In the genomic region with DNA sequence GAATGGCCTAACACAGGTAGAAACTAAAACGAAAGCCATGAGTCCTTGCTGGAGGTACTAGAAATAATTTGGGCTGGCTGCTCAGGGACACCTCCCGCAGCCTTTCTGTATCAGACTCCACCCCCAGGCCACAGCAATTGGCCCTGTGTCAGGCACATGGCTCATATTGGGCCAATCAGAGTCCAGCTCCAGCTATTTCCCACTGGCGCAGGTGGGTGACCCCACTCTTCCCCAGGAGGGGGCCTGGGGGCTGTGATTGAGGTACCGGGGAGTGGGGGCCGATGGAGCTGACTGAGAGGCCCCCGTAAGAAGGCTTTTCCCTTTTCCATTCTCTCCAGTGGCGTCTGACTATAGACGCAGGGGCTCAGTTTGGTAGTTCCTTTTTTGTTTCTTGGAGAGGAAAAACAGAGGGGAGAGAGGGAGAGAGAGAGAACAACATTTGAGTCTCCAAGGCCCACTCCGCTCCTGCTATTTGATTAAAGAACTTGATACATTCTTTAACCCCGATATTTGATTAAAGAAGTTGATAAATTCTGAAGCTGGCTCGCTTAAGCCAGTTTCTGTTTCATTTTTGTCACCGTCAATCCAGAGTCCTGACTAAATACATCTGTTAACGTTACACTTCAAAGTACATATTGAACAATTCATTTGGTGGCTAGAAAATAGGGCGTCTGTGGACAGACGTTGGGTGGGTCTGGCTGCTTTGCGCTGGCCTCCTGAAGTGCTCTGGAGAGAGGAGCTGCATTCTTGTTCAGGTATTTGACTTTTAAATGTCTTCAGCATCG, we compare ENCODE assay signal across 9 cellular contexts. TPM values are rescaled to one million over a fixed set of nuclear protein-coding genes. Genes with fewer than 3 reads are reported as not detected.
DNase-seq lines count a peak whose midpoint lies in the region; ATAC-seq and TF ChIP-seq lines count a peak whose summit lies in the region.
"Had no signal": no experiment of that assay in that cellular context is flagged by ENCODE, and none has a peak within 500 bp of the region (broad histone marks: within the 10 kb centered on the region; RNA-seq: fewer than 3 reads in every experiment).

No MANE protein-coding gene starts in this region.

- POLR2A ChIA-PET in activated CD4-positive, alpha-beta T cell treated with anti-CD3 and anti-CD28 coated beads for 36 hours (lab: Charles Lee), result interaction anchor here (0.8 kb wide), 1 partner anchor 280 kb away, joined by 3 read pairs; no protein-coding TSS in a partner anchor

- H3K36me3 Mint-ChIP-seq in activated CD4-positive, alpha-beta T cell treated with anti-CD3 and anti-CD28 coated beads for 36 hours (ENCODE audit: low read depth), result no peaks in the 10 kb centered on the region
- no peaks in the 10 kb centered on the region for H3K36me3 Mint-ChIP-seq in effector memory CD8-positive, alpha-beta T cell (ENCODE audit: insufficient read depth)
- no peaks in the 10 kb centered on the region for H3K36me3 Mint-ChIP-seq in type B pancreatic cell

- H3K4me1 Mint-ChIP-seq in activated CD4-positive, alpha-beta T cell treated with anti-CD3 and anti-CD28 coated beads for 36 hours, result peaks cover 7% of the 10 kb centered on the region
- H3K4me1 Mint-ChIP-seq in effector memory CD8-positive, alpha-beta T cell (ENCODE audit: low read depth in 2 of 2), result peaks cover 7 to 11% of the 10 kb centered on the region in 2 donors
- H3K4me1 Mint-ChIP-seq in type B pancreatic cell (ENCODE audit: unreplicated experiment), result no peaks in the 10 kb centered on the region

- H3K27ac Mint-ChIP-seq in activated CD4-positive, alpha-beta T cell treated with anti-CD3 and anti-CD28 coated beads for 36 hours, result no peak overlapping the region
- H3K27ac Mint-ChIP-seq in effector memory CD8-positive, alpha-beta T cell, result peak overlapping the region; percentile 81 to 95
- H3K27ac Mint-ChIP-seq in type B pancreatic cell, result no peak overlapping the region

- H3K27me3 Mint-ChIP-seq in activated CD4-positive, alpha-beta T cell treated with anti-CD3 and anti-CD28 coated beads for 36 hours, result peaks cover 22% of the 10 kb centered on the region
- H3K27me3 Mint-ChIP-seq in effector memory CD8-positive, alpha-beta T cell, result peaks cover 33 to 57% of the 10 kb centered on the region in 2 donors
- peaks cover 31% of the 10 kb centered on the region for H3K27me3 Mint-ChIP-seq in type B pancreatic cell

- ATAC-seq in GM21390 (IDR thresholded peaks at IDR 0.05; ENCODE audit: unreplicated experiment) (peak; percentile 70), GM21619 (IDR thresholded peaks at IDR 0.05; ENCODE audit: unreplicated experiment) (no peak)
- peak; percentile 88 for ATAC-seq in activated CD4-positive, alpha-beta T cell treated with anti-CD3 and anti-CD28 coated beads for 36 hours
- ATAC-seq in effector memory CD8-positive, alpha-beta T cell (replicated peaks), result peak; percentile 95

- peak; percentile 43 for DNase-seq in activated CD4-positive, alpha-beta T cell treated with anti-CD3 and anti-CD28 coated beads for 36 hours
- peak; percentile 13 to 24 (median 22) for DNase-seq in effector memory CD8-positive, alpha-beta T cell
- peak; percentile 21 for DNase-seq in stimulated activated naive CD4-positive, alpha-beta T cell treated with Interleukin-2 at 50 U/mL for 16 hours (lab: John Stamatoyannopoulos, UW)
- DNase-seq in HPDE6-E6E7 (ENCODE audit: extremely low spot score), result no peak
- DNase-seq in type B pancreatic cell (ENCODE audit: extremely low spot score, unreplicated experiment), result no peak
- DNase-seq in mucosa of gallbladder (ENCODE audit: low spot score), result no peak

- CTCF ChIA-PET in activated CD4-positive, alpha-beta T cell treated with anti-CD3 and anti-CD28 coated beads for 36 hours (lab: Charles Lee), result interaction anchor here (0.6 kb wide), 1 partner anchor 40 kb away, joined by 3 read pairs; no protein-coding TSS in a partner anchor

- H3K4me3 Mint-ChIP-seq in activated CD4-positive, alpha-beta T cell treated with anti-CD3 and anti-CD28 coated beads for 36 hours, result peak overlapping the region; percentile 62
- peak overlapping the region; percentile 84 to 89 for H3K4me3 Mint-ChIP-seq in effector memory CD8-positive, alpha-beta T cell
- no peak overlapping the region for H3K4me3 Mint-ChIP-seq in type B pancreatic cell

- no peak for TF ChIP-seq CTCF in type B pancreatic cell (conservative IDR thresholded peaks at IDR 0.05)

- intact Hi-C loops in activated CD4-positive, alpha-beta T cell treated with anti-CD3 and anti-CD28 coated beads for 36 hours (cut with DNase I, micrococcal nuclease), result no loop called here

- peaks cover 2% of the 10 kb centered on the region for H3K9me3 Mint-ChIP-seq in activated CD4-positive, alpha-beta T cell treated with anti-CD3 and anti-CD28 coated beads for 36 hours (ENCODE audit: low read depth)
- no peaks in the 10 kb centered on the region for H3K9me3 Mint-ChIP-seq in effector memory CD8-positive, alpha-beta T cell
- no peaks in the 10 kb centered on the region for H3K9me3 Mint-ChIP-seq in type B pancreatic cell

RNA-seq across cellular contexts. Expression of a gene that starts 26.3 kb away (rescaled TPM):
- not detected for total RNA-seq in activated CD4-positive, alpha-beta T cell treated with anti-CD3 and anti-CD28 coated beads for 36 hours
- total RNA-seq in type B pancreatic cell (ENCODE audit: low replicate concordance), result 1.5 and 2.2 TPM in 2 replicates
- 8.2 TPM for total RNA-seq in mucosa of gallbladder
- total RNA-seq: SK-MEL-5 had no signal

RNA-seq across cellular contexts. Expression of a gene that starts 38.0 kb away (rescaled TPM):
- total RNA-seq in activated CD4-positive, alpha-beta T cell treated with anti-CD3 and anti-CD28 coated beads for 36 hours, result not detected
- total RNA-seq in type B pancreatic cell (ENCODE audit: low replicate concordance), result 5.5 and 11.3 TPM in 2 replicates
- total RNA-seq in mucosa of gallbladder, result 0.92 TPM
- total RNA-seq: SK-MEL-5 had no signal

RNA-seq across cellular contexts. Expression of a gene that starts 49.6 kb away (rescaled TPM):
- 10 to 100 TPM; 21.2 to 22.1 TPM for total RNA-seq in activated CD4-positive, alpha-beta T cell treated with anti-CD3 and anti-CD28 coated beads for 36 hours
- 18.2 and 20.2 TPM in 2 replicates for total RNA-seq in type B pancreatic cell (ENCODE audit: low replicate concordance)
- 29.0 TPM for total RNA-seq in mucosa of gallbladder

Comparison
In these comparisons a context has a peak if more than half of its experiments do, and no peak if none do; other contexts are left out.
1. DNase-seq: peak in activated CD4-positive, alpha-beta T cell treated with anti-CD3 and anti-CD28 coated beads for 36 hours (single experiment), effector memory CD8-positive, alpha-beta T cell (3 of 3) and stimulated activated naive CD4-positive, alpha-beta T cell treated with Interleukin-2 at 50 U/mL for 16 hours (single experiment); none in HPDE6-E6E7 (single experiment), type B pancreatic cell (single experiment) and mucosa of gallbladder (single experiment).
2. H3K27ac Mint-ChIP-seq: peak in effector memory CD8-positive, alpha-beta T cell (2 of 2); none in activated CD4-positive, alpha-beta T cell treated with anti-CD3 and anti-CD28 coated beads for 36 hours (single experiment) and type B pancreatic cell (single experiment).